16 cellular contexts compared by ENCODE assay signal in the genomic region with DNA sequence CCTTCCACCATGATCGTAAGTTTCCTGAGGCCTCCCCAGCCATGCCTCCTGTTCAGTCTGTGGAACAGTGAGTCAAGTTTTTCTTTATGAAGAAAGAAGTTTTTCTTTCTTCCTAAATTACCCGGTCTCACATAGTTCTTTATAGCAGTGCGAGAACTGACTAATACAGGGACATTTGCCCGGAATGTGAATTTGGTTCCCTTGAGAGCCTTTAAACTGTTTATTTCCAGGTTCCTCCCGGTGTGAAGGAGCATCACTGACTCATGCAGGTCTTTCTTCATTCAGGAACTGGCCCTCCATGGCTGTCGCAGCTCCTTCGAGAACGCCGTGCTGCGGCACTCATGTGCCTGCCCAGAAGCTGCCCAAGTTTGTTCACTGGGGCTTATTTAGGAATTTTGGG.
DNase-seq lines count a peak whose midpoint lies in the region; ATAC-seq and TF ChIP-seq lines count a peak whose summit lies in the region.
"Had no signal": no experiment of that assay in that cellular context is flagged by ENCODE, and none has a peak within 500 bp of the region (broad histone marks: within the 10 kb centered on the region; RNA-seq: fewer than 3 reads in every experiment).

No MANE protein-coding gene starts in this region.

- H3K4me1 ChIP-seq in GM23248 (ENCODE audit: insufficient read depth) = no peaks in the 10 kb centered on the region

- H3K9me3 Mint-ChIP-seq in activated CD4-positive, alpha-beta memory T cell treated with anti-CD3 and anti-CD28 coated beads for 36 hours = peaks cover 18% of the 10 kb centered on the region
- H3K9me3 Mint-ChIP-seq in activated T-helper 1 cell treated with anti-CD3 and anti-CD28 coated beads, Interleukin-12 subunit alpha, Interleukin-12 subunit beta, Interleukin-2, Interleukin-4 antibody, amounts not matched to agents 30 ng/mL and 10 ng/mL and 1 ng/mL, durations not matched to agents 14 hours and 24 hours and 36 hours = peaks cover 17% of the 10 kb centered on the region

- H3K4me3 Mint-ChIP-seq in activated CD4-positive, alpha-beta memory T cell treated with anti-CD3 and anti-CD28 coated beads for 36 hours = no peak overlapping the region
- no peak overlapping the region for H3K4me3 Mint-ChIP-seq in activated T-helper 1 cell treated with anti-CD3 and anti-CD28 coated beads, Interleukin-12 subunit alpha, Interleukin-12 subunit beta, Interleukin-2, Interleukin-4 antibody, amounts not matched to agents 30 ng/mL and 10 ng/mL and 1 ng/mL, durations not matched to agents 14 hours and 24 hours and 36 hours
- H3K4me3 Mint-ChIP-seq: CD4-positive, CD25-positive, alpha-beta regulatory T cell; HFFc6 had no signal

- no peaks in the 10 kb centered on the region for H4K20me1 ChIP-seq in GM23248 (ENCODE audit: insufficient read depth)
- H4K20me1 ChIP-seq: BLaER1 treated with 17β-estradiol and CSF1 and Interleukin-3, amounts not matched to agents 10 nM and 100 nM had no signal

- in situ Hi-C loops in GM23248 (cut with MboI) = no loop called here
- in situ Hi-C loops in astrocyte of the spinal cord (cut with HindIII; ENCODE audit: low sequenced_read_pairs) = no loop called here

- no peak overlapping the region for H2AFZ ChIP-seq in GM23248

- H3F3A ChIP-seq in GM23248 (ENCODE audit: insufficient read depth) = no peaks in the 10 kb centered on the region

- no peaks in the 10 kb centered on the region for H3K9me2 ChIP-seq in GM23248 (ENCODE audit: insufficient read depth)

- no peak overlapping the region for H3K4me2 ChIP-seq in GM23248 (ENCODE audit: unreplicated experiment)
- H3K4me2 ChIP-seq: A549; BLaER1 treated with 17β-estradiol and CSF1 and Interleukin-3, amounts not matched to agents 10 nM and 100 nM had no signal

- POLR2A ChIA-PET in activated CD4-positive, alpha-beta memory T cell treated with anti-CD3 and anti-CD28 coated beads for 36 hours (lab: Charles Lee) = no interaction called here

- H3K36me3 Mint-ChIP-seq in activated CD4-positive, alpha-beta memory T cell treated with anti-CD3 and anti-CD28 coated beads for 36 hours = no peaks in the 10 kb centered on the region
- no peaks in the 10 kb centered on the region for H3K36me3 Mint-ChIP-seq in activated T-helper 1 cell treated with anti-CD3 and anti-CD28 coated beads, Interleukin-12 subunit alpha, Interleukin-12 subunit beta, Interleukin-2, Interleukin-4 antibody, amounts not matched to agents 30 ng/mL and 10 ng/mL and 1 ng/mL, durations not matched to agents 14 hours and 24 hours and 36 hours (ENCODE audit: low read depth)
- H3K36me3 Mint-ChIP-seq: CD4-positive, CD25-positive, alpha-beta regulatory T cell had no signal

- no peak overlapping the region for H3K9ac ChIP-seq in GM23248
- H3K9ac ChIP-seq: BLaER1 treated with 17β-estradiol and CSF1 and Interleukin-3, amounts not matched to agents 10 nM and 100 nM had no signal

- no peaks in the 10 kb centered on the region for H3K79me2 ChIP-seq in GM23248 (ENCODE audit: insufficient read depth)

- DNase-seq in GM23248 (peak; percentile 36), astrocyte of the spinal cord (ENCODE audit: low read depth, low spot score) (peak; percentile 53), kidney tubule cell (ENCODE audit: low spot score) (peak; percentile 24), skeletal muscle cell (ENCODE audit: low read depth) (peak; percentile 68), Right ventricle myocardium superior (no peak)
- DNase-seq in activated CD4-positive, alpha-beta memory T cell treated with anti-CD3 and anti-CD28 coated beads for 36 hours = no peak
- DNase-seq in activated T-helper 1 cell treated with anti-CD3 and anti-CD28 coated beads, Interleukin-12 subunit alpha, Interleukin-12 subunit beta, Interleukin-2, Interleukin-4 antibody, amounts not matched to agents 30 ng/mL and 10 ng/mL and 1 ng/mL, durations not matched to agents 14 hours and 24 hours and 36 hours (ENCODE audit: low spot score) = no peak
- DNase-seq: AML-193; CD4-positive, CD25-positive, alpha-beta regulatory T cell; HCEC 1CT; HFFc6 had no signal

- H3K27me3 ChIP-seq in GM23248 (replicated peaks; ENCODE audit: insufficient read depth) = no peaks in the 10 kb centered on the region

- 60 to 62% methylated on average over 10 of the region's 10 CpGs for WGBS in GM23248 (ENCODE audit: low coverage in 1 of 2, low lambda C conversion rate in 2 of 2, missing lambda C conversion rate in 2 of 2), 2 experiments

- H3K4me3 ChIP-seq in GM23248 (no peak overlapping the region), astrocyte of the spinal cord (ENCODE audit: low read depth, low read length) (no peak overlapping the region), skeletal muscle cell (ENCODE audit: low read depth, low read length) (no peak overlapping the region)
- H3K4me3 ChIP-seq: A549; BLaER1 treated with 17β-estradiol and CSF1 and Interleukin-3, amounts not matched to agents 10 nM and 100 nM; GM12878; K562 had no signal

- H3K27me3 Mint-ChIP-seq in activated CD4-positive, alpha-beta memory T cell treated with anti-CD3 and anti-CD28 coated beads for 36 hours = no peaks in the 10 kb centered on the region
- peaks cover 7% of the 10 kb centered on the region for H3K27me3 Mint-ChIP-seq in activated T-helper 1 cell treated with anti-CD3 and anti-CD28 coated beads, Interleukin-12 subunit alpha, Interleukin-12 subunit beta, Interleukin-2, Interleukin-4 antibody, amounts not matched to agents 30 ng/mL and 10 ng/mL and 1 ng/mL, durations not matched to agents 14 hours and 24 hours and 36 hours (ENCODE audit: insufficient read depth)

- no peak for TF ChIP-seq CTCF in astrocyte of the spinal cord (IDR thresholded peaks at IDR 0.05; ENCODE audit: low read depth, low read length)

- CTCF ChIA-PET in activated CD4-positive, alpha-beta memory T cell treated with anti-CD3 and anti-CD28 coated beads for 36 hours (lab: Charles Lee) = no interaction called here

- intact Hi-C loops in activated CD4-positive, alpha-beta memory T cell treated with anti-CD3 and anti-CD28 coated beads for 36 hours (cut with micrococcal nuclease) = loop anchor here (5.0 kb wide), 1 partner anchor 83 kb away; no protein-coding TSS in a partner anchor
- intact Hi-C loops in activated T-helper 1 cell treated with anti-CD3 and anti-CD28 coated beads, Interleukin-12 subunit alpha, Interleukin-12 subunit beta, Interleukin-2, Interleukin-4 antibody, amounts not matched to agents 30 ng/mL and 10 ng/mL and 1 ng/mL, durations not matched to agents 14 hours and 24 hours and 36 hours (cut with micrococcal nuclease) = loop anchor here (10.0 kb wide), 1 partner anchor 86 kb away; a partner anchor contains a TSS
- intact Hi-C loops in Right ventricle myocardium superior (cut with DNase I) = no loop called here

- H3K27ac ChIP-seq in GM23248 = no peak overlapping the region
- H3K27ac ChIP-seq: A549; BLaER1 treated with 17β-estradiol and CSF1 and Interleukin-3, amounts not matched to agents 10 nM and 100 nM had no signal

- H3K27ac Mint-ChIP-seq in activated CD4-positive, alpha-beta memory T cell treated with anti-CD3 and anti-CD28 coated beads for 36 hours = no peak overlapping the region
- H3K27ac Mint-ChIP-seq in activated T-helper 1 cell treated with anti-CD3 and anti-CD28 coated beads, Interleukin-12 subunit alpha, Interleukin-12 subunit beta, Interleukin-2, Interleukin-4 antibody, amounts not matched to agents 30 ng/mL and 10 ng/mL and 1 ng/mL, durations not matched to agents 14 hours and 24 hours and 36 hours = no peak overlapping the region
- H3K27ac Mint-ChIP-seq: HFFc6 had no signal

- H3K36me3 ChIP-seq in GM23248 (ENCODE audit: low read depth) = no peaks in the 10 kb centered on the region
- H3K36me3 ChIP-seq: BLaER1 treated with 17β-estradiol and CSF1 and Interleukin-3, amounts not matched to agents 10 nM and 100 nM had no signal

- H3K4me1 Mint-ChIP-seq in activated CD4-positive, alpha-beta memory T cell treated with anti-CD3 and anti-CD28 coated beads for 36 hours (ENCODE audit: low read depth) = peaks cover 9% of the 10 kb centered on the region
- H3K4me1 Mint-ChIP-seq in activated T-helper 1 cell treated with anti-CD3 and anti-CD28 coated beads, Interleukin-12 subunit alpha, Interleukin-12 subunit beta, Interleukin-2, Interleukin-4 antibody, amounts not matched to agents 30 ng/mL and 10 ng/mL and 1 ng/mL, durations not matched to agents 14 hours and 24 hours and 36 hours (ENCODE audit: low read depth) = peaks cover 11% of the 10 kb centered on the region

- no peaks in the 10 kb centered on the region for H3K9me3 ChIP-seq in GM23248 (ENCODE audit: low read depth)

- no peak for ATAC-seq in Right ventricle myocardium superior (ENCODE audit: poor library complexity)
- ATAC-seq in GM21390 (IDR thresholded peaks at IDR 0.05; ENCODE audit: unreplicated experiment) = no peak
- ATAC-seq: A549, GM12878, K562 had no signal

Comparison
In these comparisons a context has a peak if more than half of its experiments do, and no peak if none do; other contexts are left out.
1. DNase-seq: peak in GM23248 (single experiment), astrocyte of the spinal cord (single experiment), kidney tubule cell (single experiment) and skeletal muscle cell (single experiment); none in activated CD4-positive, alpha-beta memory T cell treated with anti-CD3 and anti-CD28 coated beads for 36 hours (single experiment), activated T-helper 1 cell treated with anti-CD3 and anti-CD28 coated beads, Interleukin-12 subunit alpha, Interleukin-12 subunit beta, Interleukin-2, Interleukin-4 antibody, amounts not matched to agents 30 ng/mL and 10 ng/mL and 1 ng/mL, durations not matched to agents 14 hours and 24 hours and 36 hours (single experiment) and Right ventricle myocardium superior (single experiment).